Comparison of ENCODE assay signal across 1 cellular context in the genomic region with DNA sequence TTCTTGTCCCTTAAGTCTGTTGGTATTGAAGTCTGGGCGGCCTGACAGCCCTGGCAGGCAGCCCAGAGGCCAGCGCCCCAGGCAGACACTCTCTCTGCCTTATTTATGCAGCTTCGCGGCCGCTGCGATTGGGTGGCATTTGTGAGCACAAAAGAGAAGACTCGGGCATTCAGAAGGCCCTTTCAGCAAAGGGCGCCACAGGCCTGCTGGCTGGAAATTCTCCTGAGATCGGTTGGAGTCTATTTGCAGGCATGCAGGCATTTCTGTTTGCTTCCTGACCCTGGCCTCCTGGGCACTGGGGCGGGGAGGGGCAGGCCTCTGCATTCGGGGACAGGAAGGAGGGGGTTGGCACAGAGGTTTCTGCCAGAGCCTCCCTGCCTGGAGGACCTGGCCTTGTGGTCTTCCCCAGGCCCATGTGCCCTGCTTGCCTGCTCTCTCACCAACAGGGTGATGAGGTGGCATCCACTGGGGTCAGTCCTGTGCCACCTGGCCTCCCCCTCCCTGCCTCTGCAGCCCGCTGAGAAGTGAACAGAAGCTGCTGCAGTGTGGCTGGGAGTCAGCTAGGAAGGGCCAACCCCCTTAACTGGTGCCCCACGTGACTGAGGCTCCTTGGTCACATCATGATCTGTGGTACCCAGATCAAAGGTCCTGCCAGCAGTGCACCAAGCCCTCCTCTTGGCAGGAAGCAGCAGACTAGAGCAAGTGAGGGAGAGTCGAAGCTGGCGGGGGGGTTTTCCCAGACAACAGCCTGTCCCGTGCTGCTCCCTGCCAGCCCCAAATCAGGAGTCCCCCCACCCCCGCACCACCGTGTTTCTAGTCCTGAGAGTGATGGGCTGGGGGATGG.
TF ChIP-seq lines count a peak whose summit lies in the region.

No MANE protein-coding gene starts in this region.

TF ChIP-seq in GM23338, 12 proteins besides CTCF, POLR2A, EP300 and RAD21 (continued from another document):
- no peak for TF ChIP-seq ZNF462 (CRISPR knock-in tag; IDR thresholded peaks at IDR 0.05)
- no peak for TF ChIP-seq ZNF114 (CRISPR knock-in tag; IDR thresholded peaks at IDR 0.05)
- TF ChIP-seq EZH2phosphoT487 (IDR thresholded peaks at IDR 0.05; ENCODE audit: unreplicated experiment) = no peak
- TF ChIP-seq, protein P1, sequence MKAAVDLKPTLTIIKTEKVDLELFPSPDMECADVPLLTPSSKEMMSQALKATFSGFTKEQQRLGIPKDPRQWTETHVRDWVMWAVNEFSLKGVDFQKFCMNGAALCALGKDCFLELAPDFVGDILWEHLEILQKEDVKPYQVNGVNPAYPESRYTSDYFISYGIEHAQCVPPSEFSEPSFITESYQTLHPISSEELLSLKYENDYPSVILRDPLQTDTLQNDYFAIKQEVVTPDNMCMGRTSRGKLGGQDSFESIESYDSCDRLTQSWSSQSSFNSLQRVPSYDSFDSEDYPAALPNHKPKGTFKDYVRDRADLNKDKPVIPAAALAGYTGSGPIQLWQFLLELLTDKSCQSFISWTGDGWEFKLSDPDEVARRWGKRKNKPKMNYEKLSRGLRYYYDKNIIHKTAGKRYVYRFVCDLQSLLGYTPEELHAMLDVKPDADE (IDR thresholded peaks at IDR 0.05) = no peak
